In the genomic region with DNA sequence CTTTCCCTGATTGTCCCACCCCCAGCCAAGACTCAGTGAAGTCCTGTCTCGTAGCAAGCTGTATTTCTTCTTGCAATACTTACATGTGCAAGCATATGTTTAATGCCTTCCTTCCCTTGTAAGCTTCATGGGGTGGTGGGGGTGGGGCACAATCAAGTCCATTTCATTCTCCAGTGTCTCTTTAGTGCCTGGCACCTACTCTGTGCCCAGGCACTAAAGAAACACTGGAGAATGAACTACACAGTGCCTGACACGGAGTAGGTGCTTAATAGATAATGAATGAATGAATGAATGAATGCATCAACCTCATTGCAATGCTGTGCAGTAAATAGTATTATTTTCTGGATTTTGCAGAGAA, we compare ENCODE assay signal across 1 cellular context.
TF ChIP-seq lines count a peak whose summit lies in the region.

No MANE protein-coding gene starts in this region.

TF ChIP-seq in GM23338, 12 proteins besides CTCF, POLR2A, EP300 and RAD21 (continued from another document):
- TF ChIP-seq ZNF331 (CRISPR knock-in tag; IDR thresholded peaks at IDR 0.05; ENCODE audit: low read depth) = no peak
